ENCODE assay signal across 31 cellular contexts in genomic region chr10:115988380-115988779, GRCh38.
DNase-seq lines count a peak whose midpoint lies in the region; ATAC-seq, FAIRE-seq and TF ChIP-seq lines count a peak whose summit lies in the region.
"Had no signal": no experiment of that assay in that cellular context is flagged by ENCODE, and none has a peak within 500 bp of the region (broad histone marks: within the 10 kb centered on the region; RNA-seq: fewer than 3 reads in every experiment).

No MANE protein-coding gene starts in this region.

- H3K79me2 ChIP-seq in HepG2 (ENCODE audit: insufficient read depth, low read length) = no peaks in the 10 kb centered on the region

- H3K23ac ChIP-seq in IMR-90 (ENCODE audit: low read depth, low read length) = no peak overlapping the region

- ATAC-seq in HepG2 (no peak), right lobe of liver (no peak), IMR-90 (ENCODE audit: low read depth) (no peak), pancreas (no peak)
- ATAC-seq: A549; CD8-positive, alpha-beta T cell had no signal

- no peak overlapping the region for H2AK9ac ChIP-seq in IMR-90 (replicated peaks; ENCODE audit: low read depth, low read length, poor library complexity)

- no peaks in the 10 kb centered on the region for H3K27me3 ChIP-seq in HepG2 (ENCODE audit: control insufficient read depth in 1 of 2, insufficient read depth in 2 of 2, low read length in 2 of 2)
- H3K27me3 ChIP-seq in right lobe of liver = no peaks in the 10 kb centered on the region
- H3K27me3 ChIP-seq in IMR-90 (ENCODE audit: control insufficient read depth, insufficient read depth, low read length) = peaks cover 3% of the 10 kb centered on the region; the same call in 1 of the 2 replicates
- no peaks in the 10 kb centered on the region for H3K27me3 ChIP-seq in pancreas
- H3K27me3 ChIP-seq: BE2C; BLaER1; BLaER1 treated with 17β-estradiol and CSF1 and Interleukin-3, amounts not matched to agents 10 nM and 100 nM had no signal

- no peak for TF ChIP-seq EP300 in HepG2 (IDR thresholded peaks at IDR 0.05; ENCODE audit: low read depth in 2 of 2, low read length in 2 of 2)
- TF ChIP-seq EP300 in HepG2 (CRISPR knock-in tag; IDR thresholded peaks at IDR 0.05; ENCODE audit: borderline replicate concordance) = no peak

- no peaks in the 10 kb centered on the region for H3K36me3 ChIP-seq in HepG2 (replicated peaks in 1 of 2; ENCODE audit: control insufficient read depth in 1 of 2, insufficient read depth in 2 of 2, low read length in 2 of 2)
- no peaks in the 10 kb centered on the region for H3K36me3 ChIP-seq in right lobe of liver
- H3K36me3 ChIP-seq in IMR-90 (ENCODE audit: control insufficient read depth, insufficient read depth, low read length) = no peaks in the 10 kb centered on the region
- no peaks in the 10 kb centered on the region for H3K36me3 ChIP-seq in pancreas
- H3K36me3 ChIP-seq: BE2C; BLaER1; BLaER1 treated with 17β-estradiol and CSF1 and Interleukin-3, amounts not matched to agents 10 nM and 100 nM had no signal

- no peak overlapping the region for H2BK20ac ChIP-seq in IMR-90 (ENCODE audit: low read depth, low read length)

- no peak for FAIRE-seq in HepG2 (lab: Jason Lieb, UNC)
- no peak for FAIRE-seq in pancreas (lab: Jason Lieb, UNC)
- FAIRE-seq: A204.1, A549, D721Med had no signal

- H2AFZ ChIP-seq in HepG2 (ENCODE audit: low read length) (no peak overlapping the region), IMR-90 (replicated peaks; ENCODE audit: low read length, poor library complexity) (no peak overlapping the region)

- no TSS peak for BruUV-seq in HepG2 (replicated peaks; lab: Mats Ljungman, UMichigan)
- BruUV-seq in IMR-90 (replicated peaks; lab: Mats Ljungman, UMichigan) = no TSS peak

- no peak overlapping the region for H3K4ac ChIP-seq in IMR-90 (ENCODE audit: low read depth, low read length)

- H3K4me3 ChIP-seq in HepG2 (replicated peaks in 1 of 3; ENCODE audit: insufficient read depth in 1 of 3, low read depth in 2 of 3, low read length in 3 of 3) (no peak overlapping the region), right lobe of liver (no peak overlapping the region), IMR-90 (ENCODE audit: insufficient read depth, low read depth, low read length) (no peak overlapping the region), pancreas (no peak overlapping the region)
- H3K4me3 ChIP-seq: A549; BLaER1; BLaER1 treated with 17β-estradiol and CSF1 and Interleukin-3, amounts not matched to agents 10 nM and 100 nM had no signal

- H4K5ac ChIP-seq in IMR-90 (ENCODE audit: low read depth, low read length) = no peak overlapping the region

- no peak overlapping the region for H3K56ac ChIP-seq in IMR-90 (ENCODE audit: extremely low read depth, insufficient read depth, low read length)

- H2BK120ac ChIP-seq in IMR-90 (ENCODE audit: low read depth, low read length) = no peak overlapping the region

- no peaks in the 10 kb centered on the region for H4K20me1 ChIP-seq in HepG2 (ENCODE audit: insufficient read depth, low read length)
- H4K20me1 ChIP-seq in IMR-90 (ENCODE audit: insufficient read depth, low read length) = no peaks in the 10 kb centered on the region
- H4K20me1 ChIP-seq: BLaER1; BLaER1 treated with 17β-estradiol and CSF1 and Interleukin-3, amounts not matched to agents 10 nM and 100 nM had no signal

- CTCF ChIA-PET in HepG2 (lab: Yijun Ruan, JAX; ENCODE audit: low intra/inter-chr PET ratio, low total read pairs) = no interaction called here
- CTCF ChIA-PET in IMR-90 (lab: Yijun Ruan, JAX) = no interaction called here

- TF ChIP-seq RAD21 in HepG2 (CRISPR knock-in tag; IDR thresholded peaks at IDR 0.05) (no peak), IMR-90 (IDR thresholded peaks at IDR 0.05; ENCODE audit: low read length) (no peak)

- POLR2A ChIA-PET in HepG2 (lab: Yijun Ruan, JAX) (no interaction called here), IMR-90 (lab: Charles Lee; ENCODE audit: unreplicated experiment) (no interaction called here)

- H4K8ac ChIP-seq in IMR-90 (ENCODE audit: low read depth in 2 of 2, low read length in 2 of 2) = no peak overlapping the region

- in situ Hi-C loops in HepG2 (cut with HindIII; ENCODE audit: extremely low pct_ligation_motif_present, low pct_unique_long_range_greater_than_20kb) = no loop called here
- in situ Hi-C loops in IMR-90 (cut with MboI; ENCODE audit: low sequenced_read_pairs) = no loop called here

- TF ChIP-seq CTCF in HepG2 (CRISPR knock-in tag; IDR thresholded peaks at IDR 0.05) (no peak), right lobe of liver (IDR thresholded peaks at IDR 0.05) (no peak), IMR-90 (conservative IDR thresholded peaks at IDR 0.05; ENCODE audit: low read depth, low read length) (no peak), pancreas (IDR thresholded peaks at IDR 0.05) (no peak)

- WGBS in HepG2 (ENCODE audit: low lambda C conversion rate) = 17% methylated on average over 3 of the region's 3 CpGs
- 87% methylated on average over 3 of the region's 3 CpGs for WGBS in right lobe of liver (ENCODE audit: insufficient coverage, low coverage, low lambda C conversion rate, missing lambda C conversion rate)
- no CpG with 5 or more reads among the region's 3 CpGs for WGBS in IMR-90 (ENCODE audit: extremely low coverage in 2 of 2, insufficient read length in 1 of 2), 2 experiments
- 90 to 93% methylated on average over 3 of the region's 3 CpGs for WGBS in pancreas, 2 donors

- H3K27ac ChIP-seq in HepG2 (ENCODE audit: extremely low read length, insufficient read depth, low read length) = no peak overlapping the region
- no peak overlapping the region for H3K27ac ChIP-seq in right lobe of liver
- no peak overlapping the region for H3K27ac ChIP-seq in IMR-90 (ENCODE audit: insufficient read depth, low read length)
- H3K27ac ChIP-seq in pancreas = no peak overlapping the region
- H3K27ac ChIP-seq: 22Rv1; A549; BLaER1; BLaER1 treated with 17β-estradiol and CSF1 and Interleukin-3, amounts not matched to agents 10 nM and 100 nM; C4-2B had no signal

- no peak overlapping the region for H3K18ac ChIP-seq in IMR-90 (ENCODE audit: low read depth, low read length)

- no peak for TF ChIP-seq POLR2A in HepG2 (IDR thresholded peaks at IDR 0.05; ENCODE audit: insufficient read depth in 1 of 2, low read depth in 2 of 2, low read length in 2 of 2)
- TF ChIP-seq POLR2A in right lobe of liver (IDR thresholded peaks at IDR 0.05) = no peak
- TF ChIP-seq POLR2A in IMR-90 (IDR thresholded peaks at IDR 0.05; ENCODE audit: low read depth, low read length) = no peak

- H2BK15ac ChIP-seq in IMR-90 (ENCODE audit: low read depth, low read length) = no peak overlapping the region

- H3K14ac ChIP-seq in IMR-90 (replicated peaks; ENCODE audit: low read depth, low read length) = no peak overlapping the region

- H3K9ac ChIP-seq in HepG2 (ENCODE audit: insufficient read depth, low read depth, low read length) (no peak overlapping the region), IMR-90 (ENCODE audit: low read depth, low read length) (no peak overlapping the region)
- H3K9ac ChIP-seq: BLaER1; BLaER1 treated with 17β-estradiol and CSF1 and Interleukin-3, amounts not matched to agents 10 nM and 100 nM had no signal

- dilution Hi-C loops in IMR-90 (cut with HindIII; ENCODE audit: low sequenced_read_pairs, unreplicated experiment) = no loop called here

- no peak overlapping the region for H3K4me2 ChIP-seq in HepG2 (ENCODE audit: low read depth, low read length)
- H3K4me2 ChIP-seq in IMR-90 (ENCODE audit: low read depth, low read length) = no peak overlapping the region
- H3K4me2 ChIP-seq: A549; BLaER1; BLaER1 treated with 17β-estradiol and CSF1 and Interleukin-3, amounts not matched to agents 10 nM and 100 nM had no signal

- H2AK5ac ChIP-seq in IMR-90 (ENCODE audit: low read depth, low read length) = no peak overlapping the region

- H3K4me1 ChIP-seq in HepG2 (ENCODE audit: insufficient read depth, low read length) (no peaks in the 10 kb centered on the region), right lobe of liver (no peaks in the 10 kb centered on the region), IMR-90 (ENCODE audit: control insufficient read depth, insufficient read depth, low read length) (no peaks in the 10 kb centered on the region), pancreas (no peaks in the 10 kb centered on the region)
- H3K4me1 ChIP-seq: A549, BE2C, BLaER1, Caco-2 had no signal

- H3K9me1 ChIP-seq in IMR-90 (ENCODE audit: insufficient read depth, low read length) = no peaks in the 10 kb centered on the region

- DNase-seq in HepG2 (ENCODE audit: low spot score) (no peak), right lobe of liver (no peak), IMR-90 (no peak), pancreas (no peak)
- DNase-seq: 8988T; ACHN; AML-193; BE2C; C1 segment of cervical spinal cord; Caco-2; Calu3; CD4-positive, alpha-beta memory T cell; CD4-positive, alpha-beta T cell; CD4-positive, CD25-positive, alpha-beta regulatory T cell; CD8-positive, alpha-beta memory T cell; CD8-positive, alpha-beta T cell; COR-L47; DMS 273 treated with DMSO at 0.1 percent for 48 hours; DMS153; DMS53; DMS79; DMS79 treated with DMSO at 0.1 percent for 48 hours; DND-41; EL had no signal

- H3K79me1 ChIP-seq in IMR-90 (ENCODE audit: low read depth in 1 of 2, low read length in 2 of 2) = no peaks in the 10 kb centered on the region

- intact Hi-C loops in HepG2 (cut with micrococcal nuclease; ENCODE audit: unreplicated experiment) (no loop called here), right lobe of liver (cut with DNase I) (no loop called here), IMR-90 (cut with micrococcal nuclease) (no loop called here), pancreas (cut with DNase I) (no loop called here)

- no peak overlapping the region for H4K91ac ChIP-seq in IMR-90 (ENCODE audit: insufficient read depth, low read depth, low read length)

- H2BK5ac ChIP-seq in IMR-90 (ENCODE audit: low read depth, low read length, poor library complexity, severe bottlenecking) = no peak overlapping the region

- H3K9me3 ChIP-seq in HepG2 (ENCODE audit: low read length) = peaks cover 12% of the 10 kb centered on the region; the same call in 1 of the 2 replicates
- no peaks in the 10 kb centered on the region for H3K9me3 ChIP-seq in right lobe of liver
- no peaks in the 10 kb centered on the region for H3K9me3 ChIP-seq in IMR-90 (ENCODE audit: control insufficient read depth, insufficient read depth, low read length)
- H3K9me3 ChIP-seq in pancreas = no peaks in the 10 kb centered on the region
- H3K9me3 ChIP-seq: A549, BE2C, Caco-2 had no signal

TF ChIP-seq in HepG2, 621 proteins besides CTCF, POLR2A, EP300 and RAD21:
- TF ChIP-seq PAX8 (CRISPR knock-in tag; IDR thresholded peaks at IDR 0.05; ENCODE audit: borderline replicate concordance) (no peak), ZNF619 (CRISPR knock-in tag; IDR thresholded peaks at IDR 0.05) (no peak), CEBPB (IDR thresholded peaks at IDR 0.05; ENCODE audit: borderline replicate concordance, low read depth, low read length) (peak; percentile 62)

TF ChIP-seq in IMR-90, 13 proteins besides CTCF, POLR2A, EP300 and RAD21 (continues in another document):
- TF ChIP-seq RCOR1 (IDR thresholded peaks at IDR 0.05; ENCODE audit: insufficient replicate concordance, low read length) = no peak
